1 cellular context compared by ENCODE assay signal in genomic region chr14:68795602-68796417, GRCh38.
A peak's percentile ranks its signal among the peaks of the same experiment; 100 is the strongest.
TF ChIP-seq lines count a peak whose summit lies in the region.

No MANE protein-coding gene starts in this region.

TF ChIP-seq in K562, 482 proteins besides CTCF, POLR2A, EP300 and RAD21 (continued from another document):
- no peak for TF ChIP-seq ZHX1 (conservative IDR thresholded peaks at IDR 0.05; ENCODE audit: low read length)
- TF ChIP-seq NFYB (IDR thresholded peaks at IDR 0.05; ENCODE audit: extremely low read depth, insufficient read length) = no peak
- no peak for TF ChIP-seq PBX2 (CRISPR knock-in tag; IDR thresholded peaks at IDR 0.05; ENCODE audit: low read depth)
- TF ChIP-seq PBX2 (tag; conservative IDR thresholded peaks at IDR 0.05; ENCODE audit: low read depth) = no peak
- TF ChIP-seq TCF7L2 (IDR thresholded peaks at IDR 0.05; ENCODE audit: low read depth, low read length) = no peak
- TF ChIP-seq ZNF77 (CRISPR knock-in tag; IDR thresholded peaks at IDR 0.05) = no peak
- TF ChIP-seq RNF2 (IDR thresholded peaks at IDR 0.05) = no peak
- no peak for TF ChIP-seq MCM3 (IDR thresholded peaks at IDR 0.05)
- 0 out of 2 replicates have a peak, but pooled peaks have one; percentile 16 for TF ChIP-seq CBX1 (IDR thresholded peaks at IDR 0.05; ENCODE audit: low read depth)
- TF ChIP-seq ZNF780A (CRISPR knock-in tag; IDR thresholded peaks at IDR 0.05) = no peak
- peak; percentile 20 for TF ChIP-seq SAP30 (IDR thresholded peaks at IDR 0.05; ENCODE audit: borderline replicate concordance, insufficient read depth, low read depth, low read length, poor library complexity, severe bottlenecking)
- peak; percentile 25 for TF ChIP-seq ARID1B (IDR thresholded peaks at IDR 0.05)
- no peak for TF ChIP-seq SRSF1 (IDR thresholded peaks at IDR 0.05; ENCODE audit: low read depth, low read length)
- peak; percentile 81 for TF ChIP-seq GABPB1 (CRISPR knock-in tag; IDR thresholded peaks at IDR 0.05)
- no peak for TF ChIP-seq GATAD2A (IDR thresholded peaks at IDR 0.05)
- TF ChIP-seq ZBTB43 (CRISPR knock-in tag; IDR thresholded peaks at IDR 0.05) = 0 out of 2 replicates have a peak, but pooled peaks have one; percentile 26
- TF ChIP-seq FOXJ3 (CRISPR knock-in tag; IDR thresholded peaks at IDR 0.05) = no peak
- no peak for TF ChIP-seq MBD1 (CRISPR knock-in tag; IDR thresholded peaks at IDR 0.05)
- TF ChIP-seq, protein P1, sequence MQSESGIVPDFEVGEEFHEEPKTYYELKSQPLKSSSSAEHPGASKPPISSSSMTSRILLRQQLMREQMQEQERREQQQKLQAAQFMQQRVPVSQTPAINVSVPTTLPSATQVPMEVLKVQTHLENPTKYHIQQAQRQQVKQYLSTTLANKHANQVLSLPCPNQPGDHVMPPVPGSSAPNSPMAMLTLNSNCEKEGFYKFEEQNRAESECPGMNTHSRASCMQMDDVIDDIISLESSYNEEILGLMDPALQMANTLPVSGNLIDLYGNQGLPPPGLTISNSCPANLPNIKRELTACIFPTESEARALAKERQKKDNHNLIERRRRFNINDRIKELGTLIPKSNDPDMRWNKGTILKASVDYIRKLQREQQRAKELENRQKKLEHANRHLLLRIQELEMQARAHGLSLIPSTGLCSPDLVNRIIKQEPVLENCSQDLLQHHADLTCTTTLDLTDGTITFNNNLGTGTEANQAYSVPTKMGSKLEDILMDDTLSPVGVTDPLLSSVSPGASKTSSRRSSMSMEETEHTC (IDR thresholded peaks at IDR 0.05) = no peak
- TF ChIP-seq CREBBP (IDR thresholded peaks at IDR 0.05; ENCODE audit: low read depth, low read length) = no peak
- no peak for TF ChIP-seq SETDB1 (IDR thresholded peaks at IDR 0.05; ENCODE audit: low read length)
- TF ChIP-seq SMARCA4 (IDR thresholded peaks at IDR 0.05) = no peak
- 0 out of 2 replicates have a peak, but pooled peaks have one; percentile 27 for TF ChIP-seq ELF4 (CRISPR knock-in tag; IDR thresholded peaks at IDR 0.05)
- no peak for TF ChIP-seq ZNF551 (CRISPR knock-in tag; IDR thresholded peaks at IDR 0.05)
- TF ChIP-seq POLR2G (IDR thresholded peaks at IDR 0.05; ENCODE audit: low read depth, low read length) = peak; percentile 90
- no peak for TF ChIP-seq DIDO1 (tag; IDR thresholded peaks at IDR 0.05; ENCODE audit: low read depth)
- TF ChIP-seq KAT2B (IDR thresholded peaks at IDR 0.05; ENCODE audit: low read depth, low read length) = no peak
- TF ChIP-seq MEF2A (IDR thresholded peaks at IDR 0.05; ENCODE audit: control insufficient read depth, low read depth, low read length) = no peak
- no peak for TF ChIP-seq MGA (IDR thresholded peaks at IDR 0.05)
- TF ChIP-seq CEBPG (CRISPR knock-in tag; IDR thresholded peaks at IDR 0.05) = no peak
- no peak for TF ChIP-seq CEBPG (tag; conservative IDR thresholded peaks at IDR 0.05 in 1 of 2, IDR thresholded peaks at IDR 0.05 in 1 of 2)
- TF ChIP-seq NEUROD1 (IDR thresholded peaks at IDR 0.05; ENCODE audit: borderline replicate concordance, low read depth, low read length, partially characterized antibody) = no peak
